Comparison of ENCODE assay signal across 15 cellular contexts in the genomic region with DNA sequence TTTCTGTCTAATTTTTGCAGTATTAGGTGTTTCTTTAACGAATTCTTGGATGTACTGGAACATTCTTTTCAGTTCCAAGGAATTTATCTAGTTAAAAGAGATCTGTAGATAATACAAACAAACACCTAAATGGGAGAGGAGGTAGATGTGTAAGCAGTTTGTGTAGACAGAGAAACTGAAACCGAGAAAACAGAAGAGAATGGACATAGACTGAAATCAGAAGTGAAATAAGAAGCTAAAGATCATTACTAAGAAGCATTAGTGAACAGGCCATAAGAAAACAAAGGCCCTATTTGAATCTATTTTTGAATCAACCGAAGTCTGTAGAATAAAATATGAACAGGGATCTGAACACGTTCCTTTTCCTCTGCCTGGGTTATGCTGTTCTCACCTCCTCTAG. TPM values are rescaled to one million over a fixed set of nuclear protein-coding genes. Genes with fewer than 3 reads are reported as not detected.
DNase-seq lines count a peak whose midpoint lies in the region; ATAC-seq and TF ChIP-seq lines count a peak whose summit lies in the region.
"Had no signal": no experiment of that assay in that cellular context is flagged by ENCODE, and none has a peak within 500 bp of the region (broad histone marks: within the 10 kb centered on the region; RNA-seq: fewer than 3 reads in every experiment).

No MANE protein-coding gene starts in this region.

- no peaks in the 10 kb centered on the region for H3K4me1 Mint-ChIP-seq in activated T-cell treated with anti-CD3 and anti-CD28 coated beads, Interleukin-2, amount 50 U/mL, for 4 hours (ENCODE audit: low read depth)

- H3K36me3 Mint-ChIP-seq in activated T-cell treated with anti-CD3 and anti-CD28 coated beads, Interleukin-2, amount 50 U/mL, for 4 hours (ENCODE audit: insufficient read depth), result no peaks in the 10 kb centered on the region

- ATAC-seq in GM18505 (IDR thresholded peaks at IDR 0.05; ENCODE audit: unreplicated experiment), result peak; percentile 100
- ATAC-seq in GM19468 (IDR thresholded peaks at IDR 0.05; ENCODE audit: extremely low read depth, unreplicated experiment), result peak; percentile 98
- peak; percentile 100 for ATAC-seq in HG02938 (IDR thresholded peaks at IDR 0.05; ENCODE audit: unreplicated experiment)
- ATAC-seq in HG03565 (IDR thresholded peaks at IDR 0.05; ENCODE audit: unreplicated experiment), result peak; percentile 100
- ATAC-seq in omental fat pad (ENCODE audit: low FRiP score), result no peak
- ATAC-seq in activated T-cell treated with anti-CD3 and anti-CD28 coated beads, Interleukin-2, amount 50 U/mL, for 4 hours, result no peak
- ATAC-seq: heart left ventricle had no signal

- DNase-seq in NCI-H748 treated with DMSO at 0.1 percent for 48 hours (lab: John Stamatoyannopoulos, UW) (no peak), omental fat pad (ENCODE audit: low spot score) (no peak), T-helper 1 cell (no peak)
- no peak for DNase-seq in activated T-cell treated with anti-CD3 and anti-CD28 coated beads, Interleukin-2, amount 50 U/mL, for 4 hours
- DNase-seq: activated CD8-positive, alpha-beta memory T cell treated with anti-CD3 and anti-CD28 coated beads, Interleukin-2, amount 50 U/mL, for 4 hours; aorta; heart left ventricle; mesenchymal stem cell; NCI-H774; thyroid gland had no signal

- no peak overlapping the region for H3K4me3 Mint-ChIP-seq in activated T-cell treated with anti-CD3 and anti-CD28 coated beads, Interleukin-2, amount 50 U/mL, for 4 hours
- H3K4me3 Mint-ChIP-seq: T-helper 1 cell treated with Interleukin-12 subunit alpha and Interleukin-12 subunit beta and Interleukin-4 antibody, amounts not matched to agents 30 μg/mL and 1 μg/mL, for 36 hours had no signal

- H3K9me3 Mint-ChIP-seq in activated T-cell treated with anti-CD3 and anti-CD28 coated beads, Interleukin-2, amount 50 U/mL, for 4 hours, result no peaks in the 10 kb centered on the region
- H3K9me3 Mint-ChIP-seq: T-helper 1 cell treated with Interleukin-12 subunit alpha and Interleukin-12 subunit beta and Interleukin-4 antibody, amounts not matched to agents 30 μg/mL and 1 μg/mL, for 36 hours had no signal

- H3K27me3 Mint-ChIP-seq in activated T-cell treated with anti-CD3 and anti-CD28 coated beads, Interleukin-2, amount 50 U/mL, for 4 hours (ENCODE audit: low read depth), result no peaks in the 10 kb centered on the region

- no peak for TF ChIP-seq CTCF in omental fat pad (IDR thresholded peaks at IDR 0.05)

- TF ChIP-seq POLR2A in GM18505 (IDR thresholded peaks at IDR 0.05; ENCODE audit: borderline replicate concordance, extremely low read depth, insufficient read depth, insufficient read length), result no peak

RNA-seq across cellular contexts. Expression of a gene that starts 26.5 kb away (rescaled TPM):
- not detected for total RNA-seq in omental fat pad
- not detected for total RNA-seq in activated T-cell treated with anti-CD3 and anti-CD28 coated beads, Interleukin-2, amount 50 U/mL, for 4 hours
- total RNA-seq: aorta had no signal

Comparison
In these comparisons a context has a peak if more than half of its experiments do, and no peak if none do; other contexts are left out.
1. ATAC-seq: peak in GM18505 (single experiment), GM19468 (single experiment), HG02938 (single experiment) and HG03565 (single experiment); none in omental fat pad (single experiment) and activated T-cell treated with anti-CD3 and anti-CD28 coated beads, Interleukin-2, amount 50 U/mL, for 4 hours (0 of 2).